17 cellular contexts compared by ENCODE assay signal in the genomic region with DNA sequence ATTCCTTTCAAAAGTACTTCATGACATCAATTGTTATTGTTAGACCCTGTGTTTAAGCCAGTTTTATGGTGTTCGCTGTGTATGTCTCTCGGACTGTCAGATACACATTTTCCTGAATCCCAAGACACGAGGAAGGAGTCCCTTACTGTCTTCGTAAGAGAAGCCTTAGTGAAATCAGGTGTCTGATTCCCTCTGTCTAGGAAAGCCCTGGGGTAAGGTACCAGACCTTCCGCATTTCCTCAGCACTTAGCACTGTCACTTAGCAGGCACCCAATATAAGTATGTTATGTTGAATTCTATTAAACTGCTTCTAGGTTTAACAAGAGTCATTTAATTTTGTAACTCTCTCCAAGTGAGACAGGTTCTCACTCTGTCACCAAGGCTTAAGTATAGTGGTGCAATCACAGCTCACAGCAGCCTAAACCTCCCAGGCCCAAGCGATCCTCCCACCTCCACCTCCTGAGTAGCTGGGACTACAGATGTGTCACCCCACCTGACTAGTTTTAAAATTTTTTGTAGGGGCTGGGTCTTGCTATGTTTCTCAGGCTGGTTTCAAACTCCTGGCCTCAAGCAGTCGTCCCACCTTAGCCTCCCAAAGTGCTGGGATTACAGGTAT.
"Had no signal": no experiment of that assay in that cellular context is flagged by ENCODE, and none has a peak within 500 bp of the region (broad histone marks: within the 10 kb centered on the region; RNA-seq: fewer than 3 reads in every experiment).

No MANE protein-coding gene starts in this region.

- H3K9me3 ChIP-seq: psoas muscle, right lobe of liver, spleen, suprapubic skin had no signal

- H3K27ac Mint-ChIP-seq: activated T-helper 17 cell treated with anti-CD3 and anti-CD28 coated beads, Interleukin-2, amount 50 U/mL, for 72 hours; dendritic cell treated with granulocyte-macrophage colony-stimulating factor and Interleukin-4, amounts not matched to agents 40 ng/mL and 50 ng/mL, for 4 days; effector memory CD8-positive, alpha-beta T cell; neural progenitor cell; stimulated activated naive CD8-positive, alpha-beta T cell treated with anti-CD3 and anti-CD28 coated beads, Interleukin-15, Interleukin-2, amounts not matched to agents 100 ng/mL and 50 ng/mL, for 24 hours; T-helper 2 cell treated with Interferon-gamma antibody and Interleukin-4, amounts not matched to agents 5 μg/mL and 100 μg/mL, for 36 hours had no signal

- H3K27me3 Mint-ChIP-seq: dendritic cell treated with granulocyte-macrophage colony-stimulating factor and Interleukin-4, amounts not matched to agents 40 ng/mL and 50 ng/mL, for 4 days; stimulated activated naive CD8-positive, alpha-beta T cell treated with anti-CD3 and anti-CD28 coated beads, Interleukin-15, Interleukin-2, amounts not matched to agents 100 ng/mL and 50 ng/mL, for 24 hours had no signal

- H3K4me3 Mint-ChIP-seq: activated T-helper 17 cell treated with anti-CD3 and anti-CD28 coated beads, Interleukin-2, amount 50 U/mL, for 72 hours; dendritic cell treated with granulocyte-macrophage colony-stimulating factor and Interleukin-4, amounts not matched to agents 40 ng/mL and 50 ng/mL, for 4 days; effector memory CD8-positive, alpha-beta T cell; neural progenitor cell; stimulated activated naive CD8-positive, alpha-beta T cell treated with anti-CD3 and anti-CD28 coated beads, Interleukin-15, Interleukin-2, amounts not matched to agents 100 ng/mL and 50 ng/mL, for 24 hours; T-helper 2 cell treated with Interferon-gamma antibody and Interleukin-4, amounts not matched to agents 5 μg/mL and 100 μg/mL, for 36 hours had no signal

- H3K9me3 Mint-ChIP-seq: activated T-helper 17 cell treated with anti-CD3 and anti-CD28 coated beads, Interleukin-2, amount 50 U/mL, for 72 hours; dendritic cell treated with granulocyte-macrophage colony-stimulating factor and Interleukin-4, amounts not matched to agents 40 ng/mL and 50 ng/mL, for 4 days; effector memory CD8-positive, alpha-beta T cell; neural progenitor cell; stimulated activated naive CD8-positive, alpha-beta T cell treated with anti-CD3 and anti-CD28 coated beads, Interleukin-15, Interleukin-2, amounts not matched to agents 100 ng/mL and 50 ng/mL, for 24 hours; T-helper 2 cell treated with Interferon-gamma antibody and Interleukin-4, amounts not matched to agents 5 μg/mL and 100 μg/mL, for 36 hours had no signal

- H3K27ac ChIP-seq: neural progenitor cell, psoas muscle, right lobe of liver, spleen, suprapubic skin had no signal

- H3K4me1 Mint-ChIP-seq: activated T-helper 17 cell treated with anti-CD3 and anti-CD28 coated beads, Interleukin-2, amount 50 U/mL, for 72 hours had no signal

- H3K4me1 ChIP-seq: neural progenitor cell, psoas muscle, spleen, suprapubic skin had no signal

- H3K4me2 ChIP-seq: neural progenitor cell had no signal

- H3K9ac ChIP-seq: neural progenitor cell had no signal

- H3K36me3 ChIP-seq: neural progenitor cell, right lobe of liver, spleen, suprapubic skin had no signal

- DNase-seq: activated CD4-positive, alpha-beta T cell treated with anti-CD3 and anti-CD28 coated beads, Interleukin-2, amount 50 U/mL, for 1 hour; activated naive CD4-positive, alpha-beta T cell treated with Interleukin-2 at 50 U/mL for 16 hours; anterior cingulate cortex; effector memory CD8-positive, alpha-beta T cell; foreskin melanocyte; left colon; psoas muscle; right lobe of liver; spleen had no signal

- H3K27me3 ChIP-seq: neural progenitor cell, right lobe of liver, spleen, suprapubic skin had no signal

- ATAC-seq: activated CD4-positive, CD25-positive, alpha-beta regulatory T cell treated with anti-CD3 and anti-CD28 coated beads, Interleukin-2, amount 50 U/mL, for 24 hours; activated T-helper 17 cell treated with anti-CD3 and anti-CD28 coated beads, Interleukin-2, amount 50 U/mL, for 72 hours; effector memory CD8-positive, alpha-beta T cell; left colon; psoas muscle; right lobe of liver had no signal

- H3K4me3 ChIP-seq: lung, neural progenitor cell, psoas muscle, right lobe of liver, spleen, suprapubic skin had no signal

- H2AFZ ChIP-seq: neural progenitor cell had no signal

- H3K36me3 Mint-ChIP-seq: neural progenitor cell had no signal
